ENCODE assay signal across 1 cellular context in the genomic region with DNA sequence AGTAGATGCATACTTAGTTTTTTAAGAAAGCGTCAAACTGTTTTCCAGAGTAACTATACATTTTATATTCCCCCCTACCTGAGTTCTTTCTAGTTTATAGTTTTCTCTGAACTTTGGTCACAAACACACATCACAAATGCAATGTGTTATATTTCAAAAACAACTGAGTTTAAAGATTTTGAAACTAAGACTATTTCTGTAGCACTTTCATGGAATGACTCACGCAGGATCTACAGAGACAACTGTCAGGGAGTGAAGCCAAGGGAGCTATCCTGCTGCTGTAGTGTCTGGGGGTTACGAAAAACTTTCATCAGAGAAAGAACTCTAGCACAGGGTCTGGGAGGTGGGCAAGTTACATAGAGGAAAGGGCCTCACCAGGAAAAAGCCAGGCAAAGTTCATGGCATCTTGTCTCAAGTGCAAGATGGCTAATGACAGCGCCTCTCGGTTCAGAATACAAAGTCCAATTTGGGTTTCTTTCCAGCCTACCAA.
A peak's percentile ranks its signal among the peaks of the same experiment; 100 is the strongest.
TF ChIP-seq lines count a peak whose summit lies in the region.

No MANE protein-coding gene starts in this region.

TF ChIP-seq in IMR-90, 13 proteins besides CTCF, POLR2A, EP300 and RAD21:
- 0 out of 2 replicates have a peak, but pooled peaks have one; percentile 13 for TF ChIP-seq FOS (IDR thresholded peaks at IDR 0.05; ENCODE audit: low read depth, low read length)
- no peak for TF ChIP-seq BHLHE40 (IDR thresholded peaks at IDR 0.05; ENCODE audit: low read depth, low read length)
